Comparison of ENCODE assay signal across 8 cellular contexts in genomic region chr11:60775420-60775961, GRCh38. TPM values are rescaled to one million over a fixed set of nuclear protein-coding genes. Genes with fewer than 3 reads are reported as not detected.
DNase-seq lines count a peak whose midpoint lies in the region; ATAC-seq lines count a peak whose summit lies in the region.

No MANE protein-coding gene starts in this region.

- ATAC-seq in GM19351 (IDR thresholded peaks at IDR 0.05; ENCODE audit: unreplicated experiment) (peak; percentile 70), HG03520 (IDR thresholded peaks at IDR 0.05; ENCODE audit: unreplicated experiment) (peak; percentile 63)

- no peaks in the 10 kb centered on the region for H3K79me1 ChIP-seq in mesenchymal stem cell (replicated peaks; ENCODE audit: low read length, poor library complexity, severe bottlenecking)

- no peak overlapping the region for H2AK5ac ChIP-seq in mesenchymal stem cell (ENCODE audit: low read length, severe bottlenecking)

- no peak overlapping the region for H3K4me3 ChIP-seq in mesenchymal stem cell (ENCODE audit: insufficient read depth in 1 of 2, low read depth in 1 of 2, low read length in 2 of 2)

- peaks cover 4% of the 10 kb centered on the region for H3K4me1 ChIP-seq in mesenchymal stem cell (ENCODE audit: control insufficient read depth, insufficient read depth, low read depth, low read length)

- no peak overlapping the region for H4K8ac ChIP-seq in mesenchymal stem cell (ENCODE audit: low read length)

- H2BK120ac ChIP-seq in mesenchymal stem cell (ENCODE audit: low read depth, low read length), result no peak overlapping the region

- H3K27ac ChIP-seq in mesenchymal stem cell (ENCODE audit: low read length, poor library complexity, severe bottlenecking), result no peak overlapping the region

- H3K36me3 ChIP-seq in mesenchymal stem cell (ENCODE audit: control insufficient read depth in 1 of 2, insufficient read depth in 2 of 2, low read depth in 1 of 2, low read length in 2 of 2), result no peaks in the 10 kb centered on the region

- H3K4me2 ChIP-seq in mesenchymal stem cell (ENCODE audit: low read length, poor library complexity, severe bottlenecking), result peak overlapping the region; percentile 4

- no peak overlapping the region for H3K18ac ChIP-seq in mesenchymal stem cell (ENCODE audit: low read depth in 1 of 2, low read length in 2 of 2)

- H2BK15ac ChIP-seq in mesenchymal stem cell (ENCODE audit: low read depth, poor library complexity, severe bottlenecking), result no peak overlapping the region

- peak overlapping the region; percentile 6 for H2AFZ ChIP-seq in mesenchymal stem cell (ENCODE audit: low read depth, low read length)

- H3K23ac ChIP-seq in mesenchymal stem cell (ENCODE audit: low read length in 2 of 2), result no peak overlapping the region

- peaks cover 14 to 36% of the 10 kb centered on the region in 2 experiments for H3K27me3 ChIP-seq in mesenchymal stem cell (ENCODE audit: control insufficient read depth in 1 of 2, insufficient read depth in 1 of 2, low read length in 2 of 2)

- no peak overlapping the region for H2BK12ac ChIP-seq in mesenchymal stem cell (ENCODE audit: low read length in 2 of 2)

- H4K91ac ChIP-seq in mesenchymal stem cell (ENCODE audit: low read length), result no peak overlapping the region

- H3K9ac ChIP-seq in mesenchymal stem cell (ENCODE audit: low read length), result no peak overlapping the region

- no peaks in the 10 kb centered on the region for H3K9me3 ChIP-seq in mesenchymal stem cell (ENCODE audit: control insufficient read depth, low read length)

- DNase-seq in CD1c-positive myeloid dendritic cell (ENCODE audit: extremely low spot score) (peak; percentile 90), NCI-H526 treated with DMSO at 0.1 percent for 48 hours (lab: John Stamatoyannopoulos, UW) (peak; percentile 90), ecto neural progenitor cell (ENCODE audit: low spot score) (peak; percentile 88), mesenchymal stem cell (peak; percentile 86)
- peak; percentile 71 to 78 for DNase-seq in activated CD4-positive, alpha-beta T cell treated with anti-CD3 and anti-CD28 coated beads, Interleukin-2, amount 50 U/mL, for 24 hours (ENCODE audit: low read depth in 1 of 2, low spot score in 1 of 2)
- DNase-seq in stimulated activated CD8-positive, alpha-beta memory T cell treated with anti-CD3 and anti-CD28 coated beads, Interleukin-15, amount 100 ng/mL, for 48 hours (ENCODE audit: low read depth in 2 of 2), result peak; percentile 53 to 66

- 14% methylated on average over 15 of the region's 15 CpGs for WGBS in mesenchymal stem cell

- H3K14ac ChIP-seq in mesenchymal stem cell (ENCODE audit: low read length in 2 of 2), result no peak overlapping the region

- no peak overlapping the region for H2BK5ac ChIP-seq in mesenchymal stem cell (ENCODE audit: low read depth, low read length, poor library complexity, severe bottlenecking)

- H3K4ac ChIP-seq in mesenchymal stem cell (ENCODE audit: low read depth in 1 of 2, low read length in 2 of 2), result no peak overlapping the region

RNA-seq across cellular contexts. Expression of gene MS4A10, which starts 9.6 kb away (rescaled TPM):
- not detected for polyA plus RNA-seq in mesenchymal stem cell (2013, experiment 1 of 2)
- not detected for polyA plus RNA-seq in mesenchymal stem cell (2013, experiment 2 of 2)

RNA-seq across cellular contexts. Expression of gene MS4A15, which starts 18.8 kb away (rescaled TPM):
- not detected for polyA plus RNA-seq in mesenchymal stem cell (2013, experiment 1 of 2)
- not detected for polyA plus RNA-seq in mesenchymal stem cell (2013, experiment 2 of 2)

RNA-seq across cellular contexts. Expression of gene MS4A18, which starts 51.0 kb away (rescaled TPM):
- not detected for polyA plus RNA-seq in mesenchymal stem cell (2013, experiment 1 of 2)
- polyA plus RNA-seq in mesenchymal stem cell (2013, experiment 2 of 2), result not detected
